Comparison of ENCODE assay signal across 8 cellular contexts in the genomic region with DNA sequence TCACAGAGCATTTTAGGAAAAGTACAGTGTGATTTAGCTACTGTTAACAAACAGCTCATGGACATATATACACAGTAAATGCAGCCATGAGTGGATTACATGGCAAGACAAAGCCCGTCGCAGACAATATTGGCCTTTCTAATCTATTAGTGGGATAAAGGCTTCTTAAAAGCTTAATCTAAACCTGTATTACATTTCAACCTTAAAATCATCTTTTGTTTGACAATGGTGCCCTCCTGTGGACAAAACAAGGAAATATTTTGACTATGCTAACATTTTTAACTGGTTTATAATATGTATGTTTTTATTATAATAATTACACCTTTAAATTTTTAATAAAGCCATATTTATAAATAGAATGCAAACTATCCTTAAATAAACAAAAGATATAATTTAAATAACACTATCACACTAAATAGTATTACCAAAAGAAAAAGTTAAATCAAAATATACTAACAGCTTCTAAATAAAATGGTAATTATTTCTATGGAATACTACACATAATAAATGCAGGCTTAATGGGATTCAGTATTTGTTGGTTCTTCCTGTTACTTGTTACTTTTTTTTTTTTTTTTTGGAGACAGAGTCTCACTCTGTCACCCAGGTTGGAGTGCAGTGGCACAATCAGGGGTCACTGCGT. TPM values are rescaled to one million over a fixed set of nuclear protein-coding genes. Genes with fewer than 3 reads are reported as not detected.
A peak's percentile ranks its signal among the peaks of the same experiment; 100 is the strongest.
DNase-seq lines count a peak whose midpoint lies in the region; ATAC-seq, FAIRE-seq and TF ChIP-seq lines count a peak whose summit lies in the region.

No MANE protein-coding gene starts in this region.

- H2BK20ac ChIP-seq in IMR-90 (ENCODE audit: low read depth, low read length) = no peak overlapping the region

- H3K14ac ChIP-seq in IMR-90 (replicated peaks; ENCODE audit: low read depth, low read length) = no peak overlapping the region

- no peak overlapping the region for H3K18ac ChIP-seq in IMR-90 (ENCODE audit: low read depth, low read length)

- H3K9ac ChIP-seq in IMR-90 (ENCODE audit: low read depth, low read length) (no peak overlapping the region), adipocyte (ENCODE audit: low read length) (no peak overlapping the region), kidney (ENCODE audit: low read length in 2 of 2) (no peak overlapping the region)

- CTCF ChIA-PET in IMR-90 (lab: Yijun Ruan, JAX) = interaction anchor here (0.6 to 2.2 kb wide), 4 partner anchors 10 to 1955 kb away, joined by 3 to 9 read pairs (median 4); no protein-coding TSS in a partner anchor

- H3K23ac ChIP-seq in IMR-90 (ENCODE audit: low read depth, low read length) = no peak overlapping the region

- DNase-seq in D341Med (ENCODE audit: low spot score) = peak; percentile 65
- DNase-seq in IMR-90 = peak; percentile 44
- DNase-seq in adipocyte (ENCODE audit: low read depth) = peak; percentile 70
- DNase-seq in kidney = no peak
- no peak for DNase-seq in HuH-7 (ENCODE audit: low spot score)
- DNase-seq in omental fat pad (ENCODE audit: low spot score) = no peak

- H4K5ac ChIP-seq in IMR-90 (ENCODE audit: low read depth, low read length) = no peak overlapping the region

- H2BK5ac ChIP-seq in IMR-90 (ENCODE audit: low read depth, low read length, poor library complexity, severe bottlenecking) = no peak overlapping the region

- dilution Hi-C loops in IMR-90 (cut with HindIII; ENCODE audit: low sequenced_read_pairs, unreplicated experiment) = no loop called here

- no peaks in the 10 kb centered on the region for H3K9me1 ChIP-seq in IMR-90 (ENCODE audit: insufficient read depth, low read length)

- H3K4me2 ChIP-seq in IMR-90 (ENCODE audit: low read depth, low read length) = no peak overlapping the region

- no peak overlapping the region for H4K91ac ChIP-seq in IMR-90 (ENCODE audit: insufficient read depth, low read depth, low read length)

- TF ChIP-seq POLR2A in IMR-90 (IDR thresholded peaks at IDR 0.05; ENCODE audit: low read depth, low read length) = no peak

- H3K36me3 ChIP-seq in IMR-90 (ENCODE audit: control insufficient read depth, insufficient read depth, low read length) = no peaks in the 10 kb centered on the region
- H3K36me3 ChIP-seq in adipocyte (ENCODE audit: control insufficient read depth, insufficient read depth, low read length, severe bottlenecking) = no peaks in the 10 kb centered on the region
- H3K36me3 ChIP-seq in kidney (ENCODE audit: control insufficient read depth in 1 of 2, insufficient read depth in 2 of 2, low read length in 2 of 2) = no peaks in the 10 kb centered on the region

- no peak overlapping the region for H3K56ac ChIP-seq in IMR-90 (ENCODE audit: extremely low read depth, insufficient read depth, low read length)

- H4K8ac ChIP-seq in IMR-90 (ENCODE audit: low read depth in 2 of 2, low read length in 2 of 2) = no peak overlapping the region

- H3K4me3 ChIP-seq in IMR-90 (ENCODE audit: insufficient read depth, low read depth, low read length) (no peak overlapping the region), adipocyte (ENCODE audit: low read length) (no peak overlapping the region), kidney (ENCODE audit: low read length in 2 of 2) (no peak overlapping the region)

- H3K27me3 ChIP-seq in IMR-90 (ENCODE audit: control insufficient read depth, insufficient read depth, low read length) (0 out of 2 replicates have a peak, but pooled peaks cover 1% of the 10 kb centered on the region), adipocyte (replicated peaks; ENCODE audit: control insufficient read depth, insufficient read depth, low read length) (peaks cover 13% of the 10 kb centered on the region)

- H2AK9ac ChIP-seq in IMR-90 (replicated peaks; ENCODE audit: low read depth, low read length, poor library complexity) = no peak overlapping the region

- in situ Hi-C loops in IMR-90 (cut with MboI; ENCODE audit: low sequenced_read_pairs) = loop anchor here (25.0 kb wide), 2 partner anchors 1531 to 1956 kb away; no protein-coding TSS in a partner anchor

- peak; percentile 51; the same call in 1 of the 2 replicates for ATAC-seq in IMR-90 (ENCODE audit: low read depth)
- no peak for ATAC-seq in omental fat pad (ENCODE audit: low FRiP score)
- ATAC-seq in GM21367 (IDR thresholded peaks at IDR 0.05; ENCODE audit: unreplicated experiment) = no peak
- no peak for ATAC-seq in HG02885 (IDR thresholded peaks at IDR 0.05; ENCODE audit: poor library complexity, unreplicated experiment)

- no TSS peak for BruUV-seq in IMR-90 (replicated peaks; lab: Mats Ljungman, UMichigan)

- no peaks in the 10 kb centered on the region for H3K9me3 ChIP-seq in IMR-90 (ENCODE audit: control insufficient read depth, insufficient read depth, low read length)
- H3K9me3 ChIP-seq in adipocyte (ENCODE audit: control insufficient read depth, low read length) = no peaks in the 10 kb centered on the region
- no peaks in the 10 kb centered on the region for H3K9me3 ChIP-seq in kidney (ENCODE audit: control insufficient read depth in 1 of 2, low read length in 2 of 2)

- no peaks in the 10 kb centered on the region for H4K20me1 ChIP-seq in IMR-90 (ENCODE audit: insufficient read depth, low read length)

- TF ChIP-seq CTCF in IMR-90 (conservative IDR thresholded peaks at IDR 0.05; ENCODE audit: low read depth, low read length) (peak; percentile 45), kidney (IDR thresholded peaks at IDR 0.05; ENCODE audit: borderline replicate concordance, extremely low read depth, insufficient read depth) (peak; percentile 43), omental fat pad (IDR thresholded peaks at IDR 0.05) (no peak)

- no peak overlapping the region for H2BK15ac ChIP-seq in IMR-90 (ENCODE audit: low read depth, low read length)

- no peak overlapping the region for H3K4ac ChIP-seq in IMR-90 (ENCODE audit: low read depth, low read length)

- intact Hi-C loops in IMR-90 (cut with micrococcal nuclease) = loop anchor here (2.0 to 5.0 kb wide), 2 partner anchors 79 to 1956 kb away; no protein-coding TSS in a partner anchor
- intact Hi-C loops in kidney (cut with DNase I) = no loop called here

- no peak overlapping the region for H2BK120ac ChIP-seq in IMR-90 (ENCODE audit: low read depth, low read length)

- H2AFZ ChIP-seq in IMR-90 (replicated peaks; ENCODE audit: low read length, poor library complexity) = no peak overlapping the region

- no peak overlapping the region for H2AK5ac ChIP-seq in IMR-90 (ENCODE audit: low read depth, low read length)

- no peak overlapping the region for H3K27ac ChIP-seq in IMR-90 (ENCODE audit: insufficient read depth, low read length)
- H3K27ac ChIP-seq in kidney (ENCODE audit: low read depth in 2 of 2, low read length in 2 of 2) = no peak overlapping the region

- no CpG with 5 or more reads among the region's 3 CpGs for WGBS in IMR-90 (ENCODE audit: extremely low coverage in 2 of 2, insufficient read length in 1 of 2), 2 experiments

- H3K4me1 ChIP-seq in IMR-90 (ENCODE audit: control insufficient read depth, insufficient read depth, low read length) (no peaks in the 10 kb centered on the region), adipocyte (ENCODE audit: control insufficient read depth, insufficient read depth, low read length) (no peaks in the 10 kb centered on the region), kidney (ENCODE audit: control insufficient read depth in 1 of 2, insufficient read depth in 1 of 2, low read depth in 1 of 2, low read length in 2 of 2) (no peaks in the 10 kb centered on the region)

- H3K79me1 ChIP-seq in IMR-90 (ENCODE audit: low read depth in 1 of 2, low read length in 2 of 2) = no peaks in the 10 kb centered on the region

- POLR2A ChIA-PET in IMR-90 (lab: Charles Lee; ENCODE audit: unreplicated experiment) = no interaction called here

- peak; percentile 98 for FAIRE-seq in kidney (lab: Jason Lieb, UNC)

- TF ChIP-seq RAD21 in IMR-90 (IDR thresholded peaks at IDR 0.05; ENCODE audit: low read length) = peak; percentile 41

TF ChIP-seq in IMR-90, 13 proteins besides CTCF, POLR2A, EP300 and RAD21:
- TF ChIP-seq SMC3 (IDR thresholded peaks at IDR 0.05; ENCODE audit: low read depth, low read length) = peak; percentile 37; the same call in 1 of the 2 replicates
- no peak for TF ChIP-seq BHLHE40 (IDR thresholded peaks at IDR 0.05; ENCODE audit: low read depth, low read length)
- no peak for TF ChIP-seq RFX5 (IDR thresholded peaks at IDR 0.05; ENCODE audit: low read depth, low read length)
- no peak for TF ChIP-seq CEBPB (IDR thresholded peaks at IDR 0.05; ENCODE audit: low read depth, low read length)
- TF ChIP-seq MAFK (IDR thresholded peaks at IDR 0.05; ENCODE audit: low read depth, low read length) = no peak
- TF ChIP-seq, protein P1, sequence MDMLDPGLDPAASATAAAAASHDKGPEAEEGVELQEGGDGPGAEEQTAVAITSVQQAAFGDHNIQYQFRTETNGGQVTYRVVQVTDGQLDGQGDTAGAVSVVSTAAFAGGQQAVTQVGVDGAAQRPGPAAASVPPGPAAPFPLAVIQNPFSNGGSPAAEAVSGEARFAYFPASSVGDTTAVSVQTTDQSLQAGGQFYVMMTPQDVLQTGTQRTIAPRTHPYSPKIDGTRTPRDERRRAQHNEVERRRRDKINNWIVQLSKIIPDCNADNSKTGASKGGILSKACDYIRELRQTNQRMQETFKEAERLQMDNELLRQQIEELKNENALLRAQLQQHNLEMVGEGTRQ (IDR thresholded peaks at IDR 0.05; ENCODE audit: low read depth, low read length) = no peak

RNA-seq across cellular contexts. Expression of gene TAFA4, which starts 38.6 kb away (rescaled TPM):
- total RNA-seq in IMR-90 (2012; rRNA removed) (under 0.01 TPM in 1 of 2 replicates, not detected in the other), kidney (not detected), omental fat pad (not detected)
- polyA plus RNA-seq in IMR-90 (2012; rRNA removed) (not detected in 2 replicates), kidney (ENCODE audit: insufficient read depth, low read depth, low replicate concordance) (not detected)
- polyA plus RNA-seq in IMR-90 (2012; cell fraction: cytosol; rRNA removed) = 0.03 TPM in 1 of 2 replicates, not detected in the other
- not detected in 2 replicates for polyA plus RNA-seq in IMR-90 (2012; cell fraction: nucleus; rRNA removed; ENCODE audit: low replicate concordance)

Comparison
In these comparisons a context has a peak if more than half of its experiments do, and no peak if none do; other contexts are left out.
1. DNase-seq: peak in D341Med (single experiment), IMR-90 (single experiment) and adipocyte (single experiment); none in kidney (single experiment), HuH-7 (single experiment) and omental fat pad (single experiment).
2. CTCF ChIP-seq: peak in IMR-90 (single experiment) and kidney (single experiment); none in omental fat pad (0 of 3).